ENCODE assay signal across 10 cellular contexts in the genomic region with DNA sequence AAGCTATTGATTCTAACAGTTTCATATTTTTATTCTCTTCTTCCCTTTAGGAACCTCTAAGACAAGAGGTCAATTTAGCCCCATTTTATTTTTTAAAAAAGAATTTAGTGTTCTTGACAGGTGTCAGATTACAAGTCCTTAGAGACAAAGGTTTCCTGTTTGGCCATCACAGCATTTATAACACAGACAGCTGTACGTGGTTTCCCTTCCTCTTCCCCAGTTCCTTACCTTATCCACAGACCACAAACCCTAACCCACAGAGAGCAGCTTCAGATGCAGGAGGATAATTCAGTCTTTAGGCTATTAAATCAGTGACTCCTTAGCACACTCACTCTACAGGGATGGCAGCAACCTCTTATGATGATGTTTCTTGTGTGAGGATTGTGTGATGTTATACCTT.
DNase-seq lines count a peak whose midpoint lies in the region; ATAC-seq and TF ChIP-seq lines count a peak whose summit lies in the region.
"Had no signal": no experiment of that assay in that cellular context is flagged by ENCODE, and none has a peak within 500 bp of the region (broad histone marks: within the 10 kb centered on the region; RNA-seq: fewer than 3 reads in every experiment).

No MANE protein-coding gene starts in this region.

- TF ChIP-seq POLR2A in GM18505 (IDR thresholded peaks at IDR 0.05; ENCODE audit: borderline replicate concordance, extremely low read depth, insufficient read depth, insufficient read length): no peak

- ATAC-seq in GM18505 (IDR thresholded peaks at IDR 0.05; ENCODE audit: unreplicated experiment) (peak; percentile 93), GM21529 (IDR thresholded peaks at IDR 0.05; ENCODE audit: unreplicated experiment) (peak; percentile 90), HG03432 (IDR thresholded peaks at IDR 0.05; ENCODE audit: unreplicated experiment) (peak; percentile 92)

- DNase-seq in SW480 (ENCODE audit: low spot score) (peak; percentile 16), cerebellum (ENCODE audit: low spot score) (no peak), dedifferentiated amniotic fluid mesenchymal stem cell (ENCODE audit: extremely low spot score) (no peak)
- no peak for DNase-seq in stimulated activated CD8-positive, alpha-beta memory T cell treated with anti-CD3 and anti-CD28 coated beads, Interleukin-4, amount 100 ng/mL, for 48 hours
- DNase-seq in effector CD8-positive, alpha-beta T cell (lab: John Stamatoyannopoulos, UW): no peak
- DNase-seq: activated CD4-positive, alpha-beta T cell treated with anti-CD3 and anti-CD28 coated beads for 48 hours; testis had no signal
